ENCODE assay signal across 33 cellular contexts in genomic region chr19:30148803-30149202, GRCh38.
"Had no signal": no experiment of that assay in that cellular context is flagged by ENCODE, and none has a peak within 500 bp of the region (broad histone marks: within the 10 kb centered on the region; RNA-seq: fewer than 3 reads in every experiment).

No MANE protein-coding gene starts in this region.

- H3K9me3 ChIP-seq: MG63, SJCRH30 had no signal

- DNase-seq: activated CD4-positive, alpha-beta T cell treated with anti-CD3 and anti-CD28 coated beads for 36 hours; activated CD4-positive, alpha-beta T cell treated with anti-CD3 and anti-CD28 coated beads, Interleukin-2, amount 10 ng/mL, durations not matched to agents 7 days and 5 days; activated CD4-positive, alpha-beta T cell treated with anti-CD3 and anti-CD28 coated beads, Interleukin-2, amount 50 U/mL, for 48 hours; activated CD8-positive, alpha-beta T cell treated with anti-CD3 and anti-CD28 coated beads, Interleukin-2, amount 10 ng/mL, durations not matched to agents 7 days and 5 days; activated gamma-delta T cell treated with Interleukin-2 at 50 U/mL for 16 hours; activated naive CD4-positive, alpha-beta T cell treated with anti-CD3 and anti-CD28 coated beads for 36 hours; activated naive CD8-positive, alpha-beta T cell treated with anti-CD3 and anti-CD28 coated beads, Interleukin-2, amount 50 U/mL, for 24 hours; activated T-cell treated with anti-CD3 and anti-CD28 coated beads for 4 hours; activated T-cell treated with anti-CD3 and anti-CD28 coated beads, Interleukin-2, amount 50 U/mL, for 4 hours; amniotic stem cell; brain microvascular endothelial cell; Kasumi-1; MG63; NCI-H1048; NCI-H1105 treated with DMSO at 0.1 percent for 48 hours; NCI-H1436; NCI-H1694; NCI-H1930; NCI-H2081 treated with DMSO at 0.1 percent for 48 hours; NCI-H226; NCI-H446 treated with DMSO at 0.1 percent for 48 hours; NCI-H524; SHP77; SJCRH30 had no signal

- H3K27ac Mint-ChIP-seq: activated CD4-positive, alpha-beta T cell treated with anti-CD3 and anti-CD28 coated beads for 36 hours; activated CD4-positive, alpha-beta T cell treated with anti-CD3 and anti-CD28 coated beads, Interleukin-2, amount 10 ng/mL, durations not matched to agents 7 days and 5 days; activated CD8-positive, alpha-beta T cell treated with anti-CD3 and anti-CD28 coated beads, Interleukin-2, amount 10 ng/mL, durations not matched to agents 7 days and 5 days; activated naive CD4-positive, alpha-beta T cell treated with anti-CD3 and anti-CD28 coated beads for 36 hours; activated naive CD8-positive, alpha-beta T cell; activated naive CD8-positive, alpha-beta T cell treated with anti-CD3 and anti-CD28 coated beads, Interleukin-2, amount 50 U/mL, for 24 hours; activated T-helper 1 cell treated with anti-CD3 and anti-CD28 coated beads, Interleukin-12 subunit alpha, Interleukin-12 subunit beta, Interleukin-2, Interleukin-4 antibody, amounts not matched to agents 30 ng/mL and 10 ng/mL and 1 ng/mL, durations not matched to agents 14 hours and 24 hours and 36 hours; T-helper 2 cell treated with Interferon-gamma antibody and Interleukin-4, amounts not matched to agents 5 μg/mL and 100 μg/mL, for 36 hours had no signal

- H3K4me1 ChIP-seq: SJCRH30 had no signal

- ATAC-seq: activated CD4-positive, alpha-beta T cell treated with anti-CD3 and anti-CD28 coated beads for 36 hours; activated CD4-positive, CD25-positive, alpha-beta regulatory T cell treated with anti-CD3 and anti-CD28 coated beads, Interleukin-2, amount 50 U/mL, for 24 hours; activated CD8-positive, alpha-beta T cell treated with anti-CD3 and anti-CD28 coated beads, Interleukin-2, amount 10 ng/mL, durations not matched to agents 7 days and 5 days; activated naive CD8-positive, alpha-beta T cell treated with anti-CD3 and anti-CD28 coated beads, Interleukin-2, amount 50 U/mL, for 24 hours; activated T-cell treated with anti-CD3 and anti-CD28 coated beads, Interleukin-2, amount 50 U/mL, for 4 hours; Panc1 had no signal

- H3K27me3 Mint-ChIP-seq: activated naive CD8-positive, alpha-beta T cell had no signal

- H3K4me1 Mint-ChIP-seq: activated CD4-positive, alpha-beta T cell treated with anti-CD3 and anti-CD28 coated beads for 36 hours; activated CD4-positive, alpha-beta T cell treated with anti-CD3 and anti-CD28 coated beads, Interleukin-2, amount 10 ng/mL, durations not matched to agents 7 days and 5 days; central memory CD8-positive, alpha-beta T cell had no signal

- H3K36me3 ChIP-seq: brain microvascular endothelial cell, cardiac muscle cell, MG63, SJCRH30 had no signal

- H3K36me3 Mint-ChIP-seq: activated naive CD8-positive, alpha-beta T cell had no signal

- H3K27ac ChIP-seq: brain microvascular endothelial cell, cardiac muscle cell, SJCRH30, SK-N-MC had no signal

- H3K9me3 Mint-ChIP-seq: activated CD4-positive, alpha-beta T cell treated with anti-CD3 and anti-CD28 coated beads, Interleukin-2, amount 10 ng/mL, durations not matched to agents 7 days and 5 days; activated naive CD4-positive, alpha-beta T cell treated with anti-CD3 and anti-CD28 coated beads for 36 hours; activated naive CD8-positive, alpha-beta T cell treated with anti-CD3 and anti-CD28 coated beads, Interleukin-2, amount 50 U/mL, for 24 hours; activated T-cell treated with anti-CD3 and anti-CD28 coated beads, Interleukin-2, amount 50 U/mL, for 4 hours; activated T-helper 1 cell treated with anti-CD3 and anti-CD28 coated beads, Interleukin-12 subunit alpha, Interleukin-12 subunit beta, Interleukin-2, Interleukin-4 antibody, amounts not matched to agents 30 ng/mL and 10 ng/mL and 1 ng/mL, durations not matched to agents 14 hours and 24 hours and 36 hours; T-helper 2 cell treated with Interferon-gamma antibody and Interleukin-4, amounts not matched to agents 5 μg/mL and 100 μg/mL, for 36 hours had no signal

- H3K4me3 Mint-ChIP-seq: activated CD4-positive, alpha-beta T cell treated with anti-CD3 and anti-CD28 coated beads for 36 hours; activated CD4-positive, alpha-beta T cell treated with anti-CD3 and anti-CD28 coated beads, Interleukin-2, amount 10 ng/mL, durations not matched to agents 7 days and 5 days; activated CD8-positive, alpha-beta T cell treated with anti-CD3 and anti-CD28 coated beads, Interleukin-2, amount 10 ng/mL, durations not matched to agents 7 days and 5 days; activated naive CD4-positive, alpha-beta T cell treated with anti-CD3 and anti-CD28 coated beads for 36 hours; activated naive CD8-positive, alpha-beta T cell; activated naive CD8-positive, alpha-beta T cell treated with anti-CD3 and anti-CD28 coated beads, Interleukin-2, amount 50 U/mL, for 24 hours; activated T-cell treated with anti-CD3 and anti-CD28 coated beads, Interleukin-2, amount 50 U/mL, for 4 hours; activated T-helper 1 cell treated with anti-CD3 and anti-CD28 coated beads, Interleukin-12 subunit alpha, Interleukin-12 subunit beta, Interleukin-2, Interleukin-4 antibody, amounts not matched to agents 30 ng/mL and 10 ng/mL and 1 ng/mL, durations not matched to agents 14 hours and 24 hours and 36 hours; central memory CD8-positive, alpha-beta T cell; T-helper 2 cell treated with Interferon-gamma antibody and Interleukin-4, amounts not matched to agents 5 μg/mL and 100 μg/mL, for 36 hours had no signal

- H3K27me3 ChIP-seq: brain microvascular endothelial cell had no signal

- H3K4me3 ChIP-seq: cardiac muscle cell, MG63, SJCRH30, SK-N-MC had no signal

- FAIRE-seq: TTC549 had no signal
